In genomic region chr12:3920378-3921141, GRCh38 we compare ENCODE assay signal across 23 cellular contexts. TPM values are rescaled to one million over a fixed set of nuclear protein-coding genes. Genes with fewer than 3 reads are reported as not detected.
A peak's percentile ranks its signal among the peaks of the same experiment; 100 is the strongest.
DNase-seq lines count a peak whose midpoint lies in the region; ATAC-seq and TF ChIP-seq lines count a peak whose summit lies in the region.
"Had no signal": no experiment of that assay in that cellular context is flagged by ENCODE, and none has a peak within 500 bp of the region (broad histone marks: within the 10 kb centered on the region; RNA-seq: fewer than 3 reads in every experiment).

No MANE protein-coding gene starts in this region.

- H3K9me3 ChIP-seq in MG63 (no peaks in the 10 kb centered on the region), endodermal cell (ENCODE audit: control insufficient read depth, low read length) (no peaks in the 10 kb centered on the region), mesodermal cell (ENCODE audit: control insufficient read depth, low read length) (no peaks in the 10 kb centered on the region), thoracic aorta (no peaks in the 10 kb centered on the region)
- H3K9me3 ChIP-seq: suprapubic skin had no signal

- DNase-seq in MG63 (peak; percentile 38), endodermal cell (no peak), thoracic aorta (ENCODE audit: low spot score) (no peak), SK-N-DZ (ENCODE audit: low spot score) (no peak)
- no peak for DNase-seq in activated CD8-positive, alpha-beta memory T cell treated with anti-CD3 and anti-CD28 coated beads, Interleukin-2, amount 50 U/mL, for 4 hours
- DNase-seq: activated CD4-positive, alpha-beta T cell treated with anti-CD3 and anti-CD28 coated beads for 1 hour; activated CD8-positive, alpha-beta T cell treated with anti-CD3 and anti-CD28 coated beads, Interleukin-2, amount 10 ng/mL, durations not matched to agents 7 days and 5 days; activated naive CD4-positive, alpha-beta T cell treated with anti-CD3 and anti-CD28 coated beads for 36 hours; activated T-cell treated with anti-CD3 and anti-CD28 coated beads, Interleukin-2, amount 50 U/mL, for 24 hours; CD4-positive, alpha-beta T cell; central memory CD4-positive, alpha-beta T cell; DMS53; effector CD4-positive, alpha-beta T cell; naive thymus-derived CD8-positive, alpha-beta T cell; NCI-H2107; PC-9; SIG-M5; stimulated activated CD4-positive, alpha-beta T cell treated with anti-CD3 and anti-CD28 coated beads, Interleukin-1b, Interleukin-23, amount 100 ng/mL, for 48 hours had no signal

- H3K27me3 Mint-ChIP-seq in endodermal cell (ENCODE audit: insufficient read depth): peaks cover 37% of the 10 kb centered on the region
- H3K27me3 Mint-ChIP-seq: activated T-cell treated with anti-CD3 and anti-CD28 coated beads, Interleukin-2, amount 50 U/mL, for 24 hours; CD4-positive, alpha-beta T cell; naive thymus-derived CD8-positive, alpha-beta T cell had no signal

- H3K36me3 Mint-ChIP-seq in endodermal cell (ENCODE audit: low read depth): no peaks in the 10 kb centered on the region
- H3K36me3 Mint-ChIP-seq: naive thymus-derived CD8-positive, alpha-beta T cell had no signal

- no peak overlapping the region for H3K27ac Mint-ChIP-seq in endodermal cell
- H3K27ac Mint-ChIP-seq: activated CD8-positive, alpha-beta T cell treated with anti-CD3 and anti-CD28 coated beads, Interleukin-2, amount 10 ng/mL, durations not matched to agents 7 days and 5 days; activated naive CD4-positive, alpha-beta T cell treated with anti-CD3 and anti-CD28 coated beads for 36 hours; activated T-cell treated with anti-CD3 and anti-CD28 coated beads, Interleukin-2, amount 50 U/mL, for 24 hours; CD4-positive, alpha-beta T cell; naive thymus-derived CD8-positive, alpha-beta T cell; progenitor cell of endocrine pancreas had no signal

- WGBS in endodermal cell (ENCODE audit: insufficient coverage in 1 of 2, insufficient read length in 1 of 2), 2 experiments: 74 to 77% methylated on average over 13 to 22 of the region's 22 CpGs
- WGBS in mesodermal cell (ENCODE audit: insufficient coverage in 2 of 2), 2 experiments: 84 to 87% methylated on average over 14 of the region's 22 CpGs

- H3K27me3 ChIP-seq in MG63 (peaks cover 20% of the 10 kb centered on the region), endodermal cell (ENCODE audit: control insufficient read depth, insufficient read depth, low read length, poor library complexity, severe bottlenecking) (peaks cover 43% of the 10 kb centered on the region), thoracic aorta (replicated peaks; ENCODE audit: insufficient read depth) (no peaks in the 10 kb centered on the region)

- H3K4me3 Mint-ChIP-seq in endodermal cell: no peak overlapping the region
- H3K4me3 Mint-ChIP-seq: activated CD8-positive, alpha-beta T cell treated with anti-CD3 and anti-CD28 coated beads, Interleukin-2, amount 10 ng/mL, durations not matched to agents 7 days and 5 days; activated naive CD4-positive, alpha-beta T cell treated with anti-CD3 and anti-CD28 coated beads for 36 hours; activated T-cell treated with anti-CD3 and anti-CD28 coated beads, Interleukin-2, amount 50 U/mL, for 24 hours; CD4-positive, alpha-beta T cell; naive thymus-derived CD8-positive, alpha-beta T cell had no signal

- H3K9me3 Mint-ChIP-seq in endodermal cell: peaks cover 4% of the 10 kb centered on the region
- H3K9me3 Mint-ChIP-seq: activated naive CD4-positive, alpha-beta T cell treated with anti-CD3 and anti-CD28 coated beads for 36 hours; activated T-cell treated with anti-CD3 and anti-CD28 coated beads, Interleukin-2, amount 50 U/mL, for 24 hours; CD4-positive, alpha-beta T cell had no signal

- H3K9ac ChIP-seq in endodermal cell (ENCODE audit: extremely low read depth, low read length, poor library complexity, severe bottlenecking): no peak overlapping the region

- no peak for ATAC-seq in thoracic aorta (ENCODE audit: insufficient number of reproducible peaks, low FRiP score, low read depth)
- ATAC-seq in GM18873 (IDR thresholded peaks at IDR 0.05; ENCODE audit: low FRiP score, unreplicated experiment): no peak
- ATAC-seq in GM18870 (IDR thresholded peaks at IDR 0.05; ENCODE audit: unreplicated experiment): no peak
- ATAC-seq: activated CD8-positive, alpha-beta T cell treated with anti-CD3 and anti-CD28 coated beads, Interleukin-2, amount 10 ng/mL, durations not matched to agents 7 days and 5 days; naive thymus-derived CD8-positive, alpha-beta T cell had no signal

- H3K4me1 Mint-ChIP-seq in endodermal cell: peaks cover 12% of the 10 kb centered on the region

- peaks cover 6% of the 10 kb centered on the region for H3K4me1 ChIP-seq in endodermal cell (ENCODE audit: control insufficient read depth, insufficient read depth, low read length)
- H3K4me1 ChIP-seq in mesodermal cell (ENCODE audit: control insufficient read depth, insufficient read depth, low read length, poor library complexity, severe bottlenecking): peaks cover 10% of the 10 kb centered on the region
- peaks cover 0 to 4% of the 10 kb centered on the region in 2 donors for H3K4me1 ChIP-seq in thoracic aorta (ENCODE audit: control insufficient read depth in 1 of 2, low read depth in 2 of 2)
- H3K4me1 ChIP-seq: suprapubic skin had no signal

- no peak for TF ChIP-seq CTCF in endodermal cell (conservative IDR thresholded peaks at IDR 0.05)
- no peak for TF ChIP-seq CTCF in thoracic aorta (IDR thresholded peaks at IDR 0.05)

- H3K27ac ChIP-seq in endodermal cell (ENCODE audit: low read depth, low read length) (peak overlapping the region; percentile 97), mesodermal cell (ENCODE audit: low read depth, low read length, severe bottlenecking) (peak overlapping the region; percentile 29), thoracic aorta (no peak overlapping the region)
- H3K27ac ChIP-seq: PC-9, suprapubic skin had no signal

- H3K36me3 ChIP-seq in MG63: no peaks in the 10 kb centered on the region
- H3K36me3 ChIP-seq in endodermal cell (ENCODE audit: control insufficient read depth, insufficient read depth, low read length): no peaks in the 10 kb centered on the region
- H3K36me3 ChIP-seq in mesodermal cell (ENCODE audit: control insufficient read depth, insufficient read depth, low read length): no peaks in the 10 kb centered on the region
- H3K36me3 ChIP-seq in thoracic aorta: no peaks in the 10 kb centered on the region
- H3K36me3 ChIP-seq: suprapubic skin had no signal

- H3K4me3 ChIP-seq in MG63 (no peak overlapping the region), endodermal cell (ENCODE audit: low read length) (no peak overlapping the region), mesodermal cell (ENCODE audit: extremely low read depth, insufficient read depth, low read length, poor library complexity, severe bottlenecking) (no peak overlapping the region), thoracic aorta (peak overlapping the region; percentile 24)
- H3K4me3 ChIP-seq: PC-9, suprapubic skin had no signal

RNA-seq across cellular contexts. Expression of gene PARP11, which starts 47.4 kb away (rescaled TPM):
- 2.3 and 3.5 TPM in 2 replicates for total RNA-seq in MG63 (2014; rRNA removed; shearing (Covaris generic); ENCODE audit: low replicate concordance)
- total RNA-seq in endodermal cell (10 to 100 TPM; 15.3 to 30.3 TPM), thoracic aorta (10 to 100 TPM in 1 of 2 donors, 1 to 10 TPM in 1; 2.8 to 11.4 TPM)
- 15.6 TPM for polyA plus RNA-seq in endodermal cell (2013, experiment 1 of 2)
- 16.7 TPM for polyA plus RNA-seq in endodermal cell (2013, experiment 2 of 2)
- polyA plus RNA-seq in mesodermal cell (2013, experiment 1 of 2): 8.3 TPM
- 10.7 TPM for polyA plus RNA-seq in mesodermal cell (2013, experiment 2 of 2)
- 5.3 and 5.7 TPM in 2 replicates for polyA plus RNA-seq in SK-N-DZ (2014; cell fraction: cytosol; rRNA removed)
- 3.1 and 5.0 TPM in 2 replicates for polyA plus RNA-seq in SK-N-DZ (2014; cell fraction: nucleus; rRNA removed)
- total RNA-seq: PC-9 had no signal

Comparison
In these comparisons a context has a peak if more than half of its experiments do, and no peak if none do; other contexts are left out.
1. H3K27ac ChIP-seq: peak in endodermal cell (single experiment) and mesodermal cell (single experiment); none in thoracic aorta (0 of 2).